In the genomic region with DNA sequence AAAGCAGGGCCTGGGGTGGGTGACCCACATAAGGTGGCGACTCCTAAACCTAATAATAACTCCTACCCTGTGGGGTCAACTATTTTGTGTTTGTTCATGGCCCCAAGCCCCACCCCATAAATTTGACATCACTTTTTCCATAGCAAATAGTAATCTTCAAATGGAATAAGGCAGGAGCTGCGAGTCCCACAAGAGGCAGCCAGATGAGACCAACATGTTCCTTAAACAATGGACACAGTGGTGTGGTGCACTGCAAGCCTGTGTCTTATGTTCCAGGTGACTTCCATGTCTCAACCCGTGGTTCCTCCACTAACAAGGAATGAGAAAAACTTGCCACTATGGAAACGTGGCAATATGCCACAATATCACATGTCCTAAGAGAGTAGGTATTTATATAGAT, we compare ENCODE assay signal across 4 cellular contexts. TPM values are rescaled to one million over a fixed set of nuclear protein-coding genes. Genes with fewer than 3 reads are reported as not detected.
"Had no signal": no experiment of that assay in that cellular context is flagged by ENCODE, and none has a peak within 500 bp of the region (broad histone marks: within the 10 kb centered on the region; RNA-seq: fewer than 3 reads in every experiment).

No MANE protein-coding gene starts in this region.

- DNase-seq: GDM1, GF-D8 had no signal

- H3K4me3 ChIP-seq: GM12878 had no signal

RNA-seq across cellular contexts. Expression of a gene that starts 20.6 kb away (rescaled TPM):
- total RNA-seq: G401, GM12878 had no signal
- polyA plus RNA-seq: GM12878 had no signal
